ENCODE assay signal across 8 cellular contexts in the genomic region with DNA sequence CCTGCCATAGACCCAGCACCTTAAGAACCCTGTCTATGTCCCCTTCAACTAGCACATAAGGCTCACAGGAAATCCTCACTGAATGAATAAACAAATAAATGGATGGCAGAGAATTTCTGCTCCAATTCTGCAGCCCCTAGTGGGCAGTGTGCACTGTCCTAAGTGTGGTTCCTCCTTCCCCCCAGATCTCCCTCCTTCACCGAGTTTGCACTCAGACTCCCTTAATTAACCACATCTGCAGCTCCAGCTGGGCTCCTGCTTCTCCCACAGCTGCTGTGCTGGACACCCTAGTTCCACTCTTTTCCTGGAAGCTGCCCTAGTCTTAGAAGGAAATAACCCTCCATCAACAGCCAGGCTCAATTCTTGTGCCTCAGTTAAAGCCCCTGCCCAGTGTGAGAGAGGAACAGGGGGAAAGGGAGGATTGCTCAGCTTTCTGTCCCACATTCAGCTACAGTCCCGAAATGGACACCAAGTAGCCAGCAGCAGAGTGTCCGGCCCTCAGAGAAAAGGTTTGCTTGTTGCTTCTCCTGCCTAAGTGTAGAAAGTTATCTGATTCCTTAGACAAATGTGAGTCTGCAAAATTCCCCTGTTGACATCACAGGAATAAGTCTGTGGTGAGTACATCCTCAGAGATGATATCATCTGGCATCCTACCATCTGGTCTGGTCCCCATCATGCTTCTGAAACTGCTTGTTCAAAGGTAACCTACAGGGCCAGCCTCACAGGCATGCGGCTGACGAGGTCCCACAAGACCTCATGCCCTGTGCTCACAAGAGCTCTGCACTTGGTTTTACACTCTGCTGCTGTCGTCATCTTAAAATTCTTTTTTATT. TPM values are rescaled to one million over a fixed set of nuclear protein-coding genes. Genes with fewer than 3 reads are reported as not detected.
DNase-seq lines count a peak whose midpoint lies in the region; ATAC-seq, FAIRE-seq and TF ChIP-seq lines count a peak whose summit lies in the region.

No MANE protein-coding gene starts in this region.

- H3K79me2 ChIP-seq in HepG2 (ENCODE audit: insufficient read depth, low read length) = no peaks in the 10 kb centered on the region

- no peak overlapping the region for H3K4me2 ChIP-seq in HepG2 (ENCODE audit: low read depth, low read length)

- H3K4me1 Mint-ChIP-seq in T-helper 17 cell = peaks cover 11% of the 10 kb centered on the region

- no TSS peak for BruUV-seq in HepG2 (replicated peaks; lab: Mats Ljungman, UMichigan)

- H3K27me3 Mint-ChIP-seq in T-helper 17 cell = peaks cover 7% of the 10 kb centered on the region

- H3K27ac ChIP-seq in HepG2 (ENCODE audit: extremely low read length, insufficient read depth, low read length) = no peak overlapping the region
- no peak overlapping the region for H3K27ac ChIP-seq in right lobe of liver

- no peaks in the 10 kb centered on the region for H3K36me3 ChIP-seq in HepG2 (replicated peaks in 1 of 2; ENCODE audit: control insufficient read depth in 1 of 2, insufficient read depth in 2 of 2, low read length in 2 of 2)
- no peaks in the 10 kb centered on the region for H3K36me3 ChIP-seq in right lobe of liver

- peak; percentile 40; the same call in 1 of the 2 replicates for TF ChIP-seq RAD21 in HepG2 (CRISPR knock-in tag; IDR thresholded peaks at IDR 0.05)

- H3K9ac ChIP-seq in HepG2 (ENCODE audit: insufficient read depth, low read depth, low read length) = no peak overlapping the region

- CTCF ChIA-PET in HepG2 (lab: Yijun Ruan, JAX; ENCODE audit: low intra/inter-chr PET ratio, low total read pairs) = interaction anchor here (0.9 to 1.1 kb wide), 2 partner anchors 19 to 67 kb away, joined by 4 read pairs; no protein-coding TSS in a partner anchor

- peak overlapping the region; percentile 45 for H3K4me3 Mint-ChIP-seq in T-helper 17 cell

- H3K27me3 ChIP-seq in HepG2 (ENCODE audit: control insufficient read depth in 1 of 2, insufficient read depth in 2 of 2, low read length in 2 of 2) = peaks cover 13 to 19% of the 10 kb centered on the region in 2 experiments; a peak in 3 of 5 replicates
- H3K27me3 ChIP-seq in right lobe of liver = no peaks in the 10 kb centered on the region

- in situ Hi-C loops in HepG2 (cut with HindIII; ENCODE audit: extremely low pct_ligation_motif_present, low pct_unique_long_range_greater_than_20kb) = no loop called here

- no peaks in the 10 kb centered on the region for H4K20me1 ChIP-seq in HepG2 (ENCODE audit: insufficient read depth, low read length)

- no peaks in the 10 kb centered on the region for H3K36me3 Mint-ChIP-seq in T-helper 17 cell (ENCODE audit: low read depth)

- H3K4me3 ChIP-seq in HepG2 (replicated peaks in 1 of 3; ENCODE audit: insufficient read depth in 1 of 3, low read depth in 2 of 3, low read length in 3 of 3) (no peak overlapping the region), right lobe of liver (no peak overlapping the region)

- TF ChIP-seq CTCF in HepG2 (CRISPR knock-in tag; IDR thresholded peaks at IDR 0.05) = peak; percentile 57
- peak in 1 of 4 donors; percentile 16 for TF ChIP-seq CTCF in right lobe of liver (IDR thresholded peaks at IDR 0.05)

- 26% methylated on average over 6 of the region's 6 CpGs for WGBS in HepG2 (ENCODE audit: low lambda C conversion rate)
- WGBS in right lobe of liver (ENCODE audit: insufficient coverage, low coverage, low lambda C conversion rate, missing lambda C conversion rate) = 55% methylated on average over 5 of the region's 6 CpGs

- TF ChIP-seq POLR2A in HepG2 (IDR thresholded peaks at IDR 0.05; ENCODE audit: insufficient read depth in 1 of 2, low read depth in 2 of 2, low read length in 2 of 2) = no peak
- no peak for TF ChIP-seq POLR2A in right lobe of liver (IDR thresholded peaks at IDR 0.05)
- TF ChIP-seq POLR2A in erythroblast (IDR thresholded peaks at IDR 0.05; ENCODE audit: low read length) = no peak

- intact Hi-C loops in HepG2 (cut with micrococcal nuclease; ENCODE audit: unreplicated experiment) (loop anchor here (2.0 kb wide), 1 partner anchor 13 kb away; no protein-coding TSS in a partner anchor), right lobe of liver (cut with DNase I) (no loop called here), sciatic nerve (cut with DNase I) (no loop called here)

- H3K4me1 ChIP-seq in HepG2 (ENCODE audit: insufficient read depth, low read length) (peaks cover 52% of the 10 kb centered on the region), right lobe of liver (peaks cover 0 to 8% (median 2%) of the 10 kb centered on the region in 4 donors)

- peak overlapping the region; percentile 91 for H3K27ac Mint-ChIP-seq in T-helper 17 cell

- ATAC-seq in HepG2 (peak; percentile 56), right lobe of liver (no peak), HG03457 (IDR thresholded peaks at IDR 0.05; ENCODE audit: unreplicated experiment) (peak; percentile 40), T-helper 17 cell (peak; percentile 99), sciatic nerve (peak; percentile 91), HG03039 (IDR thresholded peaks at IDR 0.05; ENCODE audit: unreplicated experiment) (no peak)

- H3K9me3 ChIP-seq in HepG2 (ENCODE audit: low read length) = no peaks in the 10 kb centered on the region
- no peaks in the 10 kb centered on the region for H3K9me3 ChIP-seq in right lobe of liver
- no peaks in the 10 kb centered on the region for H3K9me3 ChIP-seq in T-helper 17 cell (ENCODE audit: control insufficient read depth, low read length, poor library complexity, severe bottlenecking)

- TF ChIP-seq EP300 in HepG2 (IDR thresholded peaks at IDR 0.05; ENCODE audit: low read depth in 2 of 2, low read length in 2 of 2) = no peak
- peak; percentile 9; the same call in 1 of the 2 replicates for TF ChIP-seq EP300 in HepG2 (CRISPR knock-in tag; IDR thresholded peaks at IDR 0.05; ENCODE audit: borderline replicate concordance)

- H2AFZ ChIP-seq in HepG2 (ENCODE audit: low read length) = no peak overlapping the region

- POLR2A ChIA-PET in HepG2 (lab: Yijun Ruan, JAX) = interaction anchor here (1.3 kb wide), 1 partner anchor 13 kb away, joined by 4 read pairs; a partner anchor contains a TSS

- DNase-seq in HepG2 (ENCODE audit: low spot score) (no peak), right lobe of liver (no peak), T-helper 17 cell (peak in 2 of 3 donors; percentile 24 to 31), erythroblast (lab: John Stamatoyannopoulos, UW) (peak; percentile 24 to 37), sciatic nerve (ENCODE audit: low spot score) (no peak), activated gamma-delta T cell (lab: John Stamatoyannopoulos, UW) (no peak)

- FAIRE-seq in HepG2 (lab: Jason Lieb, UNC) = peak; percentile 91

RNA-seq across cellular contexts. Expression of a gene that starts 12.3 kb away (rescaled TPM):
- total RNA-seq in HepG2 (2016; rRNA removed; fragmentation: Illumina TruSeq; extraction: Trizol) (not detected in 2 replicates), right lobe of liver (not detected), T-helper 17 cell (not detected), sciatic nerve (not detected)
- not detected in 2 replicates for total RNA-seq in HepG2 (2016; cell fraction: cytosol; rRNA removed; fragmentation: Illumina TruSeq; extraction: Trizol; ENCODE audit: low read depth)
- not detected in 2 replicates for total RNA-seq in HepG2 (2016; cell fraction: insoluble cytoplasmic fraction; rRNA removed; fragmentation: Illumina TruSeq; extraction: Trizol)
- total RNA-seq in HepG2 (2016; cell fraction: membrane; rRNA removed; fragmentation: Illumina TruSeq; extraction: Trizol) = not detected in 2 replicates
- total RNA-seq in HepG2 (2016; cell fraction: nucleus; rRNA removed; fragmentation: Illumina TruSeq; extraction: Trizol) = not detected in 2 replicates
- polyA plus RNA-seq in HepG2 (2011; rRNA removed) = 0.10 and 0.17 TPM in 2 replicates
- 0.11 TPM in 1 of 2 replicates, not detected in the other for polyA plus RNA-seq in HepG2 (2011; cell fraction: cytosol; rRNA removed)
- polyA plus RNA-seq in HepG2 (2011; cell fraction: nucleus; rRNA removed) = not detected in 2 replicates
- polyA plus RNA-seq in HepG2 (2012) = not detected in 2 replicates
- polyA plus RNA-seq in HepG2 (2016; cell fraction: cytosol; fragmentation: Illumina TruSeq; extraction: Trizol; ENCODE audit: low read depth) = not detected in 2 replicates
- polyA plus RNA-seq in HepG2 (2016; cell fraction: insoluble cytoplasmic fraction; fragmentation: Illumina TruSeq; extraction: Trizol; ENCODE audit: low read depth) = not detected in 2 replicates
- not detected in 2 replicates for polyA plus RNA-seq in HepG2 (2016; cell fraction: membrane; fragmentation: Illumina TruSeq; extraction: Trizol; ENCODE audit: low read depth)
- not detected in 2 replicates for polyA plus RNA-seq in HepG2 (2016; cell fraction: nucleus; fragmentation: Illumina TruSeq; extraction: Trizol; ENCODE audit: insufficient read depth, low read depth)
- 0.24 TPM in 1 of 2 replicates, not detected in the other for polyA minus RNA-seq in HepG2 (2011; rRNA and poly(A)+ RNA removed; ENCODE audit: low replicate concordance)
- polyA minus RNA-seq in HepG2 (2011; cell fraction: cytosol; rRNA and poly(A)+ RNA removed) = not detected in 2 replicates
- polyA minus RNA-seq in HepG2 (2011; cell fraction: nucleus; rRNA and poly(A)+ RNA removed) = not detected in 2 replicates

RNA-seq across cellular contexts. Expression of a gene that starts 12.4 kb away (rescaled TPM):
- 125 and 181 TPM in 2 replicates for total RNA-seq in HepG2 (2016; rRNA removed; fragmentation: Illumina TruSeq; extraction: Trizol)
- 52.8 and 58.2 TPM in 2 replicates for total RNA-seq in HepG2 (2016; cell fraction: cytosol; rRNA removed; fragmentation: Illumina TruSeq; extraction: Trizol; ENCODE audit: low read depth)
- total RNA-seq in HepG2 (2016; cell fraction: insoluble cytoplasmic fraction; rRNA removed; fragmentation: Illumina TruSeq; extraction: Trizol) = 110 and 214 TPM in 2 replicates
- 136 and 143 TPM in 2 replicates for total RNA-seq in HepG2 (2016; cell fraction: membrane; rRNA removed; fragmentation: Illumina TruSeq; extraction: Trizol)
- 112 and 134 TPM in 2 replicates for total RNA-seq in HepG2 (2016; cell fraction: nucleus; rRNA removed; fragmentation: Illumina TruSeq; extraction: Trizol)
- polyA plus RNA-seq in HepG2 (2011; rRNA removed) = 384 and 546 TPM in 2 replicates
- polyA plus RNA-seq in HepG2 (2011; cell fraction: cytosol; rRNA removed) = 330 and 331 TPM in 2 replicates
- polyA plus RNA-seq in HepG2 (2011; cell fraction: nucleus; rRNA removed) = 319 and 431 TPM in 2 replicates
- polyA plus RNA-seq in HepG2 (2012) = 176 and 292 TPM in 2 replicates
- polyA plus RNA-seq in HepG2 (2016; cell fraction: cytosol; fragmentation: Illumina TruSeq; extraction: Trizol; ENCODE audit: low read depth) = 35.1 and 42.1 TPM in 2 replicates
- 81.8 and 96.3 TPM in 2 replicates for polyA plus RNA-seq in HepG2 (2016; cell fraction: insoluble cytoplasmic fraction; fragmentation: Illumina TruSeq; extraction: Trizol; ENCODE audit: low read depth)
- polyA plus RNA-seq in HepG2 (2016; cell fraction: membrane; fragmentation: Illumina TruSeq; extraction: Trizol; ENCODE audit: low read depth) = 72.9 and 81.6 TPM in 2 replicates
- 169 and 170 TPM in 2 replicates for polyA plus RNA-seq in HepG2 (2016; cell fraction: nucleus; fragmentation: Illumina TruSeq; extraction: Trizol; ENCODE audit: insufficient read depth, low read depth)
- 76.0 and 1,167 TPM in 2 replicates for polyA minus RNA-seq in HepG2 (2011; rRNA and poly(A)+ RNA removed; ENCODE audit: low replicate concordance)
- 115 and 192 TPM in 2 replicates for polyA minus RNA-seq in HepG2 (2011; cell fraction: cytosol; rRNA and poly(A)+ RNA removed)
- 79.2 and 94.6 TPM in 2 replicates for polyA minus RNA-seq in HepG2 (2011; cell fraction: nucleus; rRNA and poly(A)+ RNA removed)
- total RNA-seq in right lobe of liver = 100 to 1,000 TPM; 105 to 174 (median 128) TPM
- total RNA-seq in T-helper 17 cell = 10 to 100 TPM; 76.0 to 88.9 TPM
- 39.1 TPM for total RNA-seq in sciatic nerve

RNA-seq across cellular contexts. Expression of a gene that starts 21.4 kb away (rescaled TPM):
- total RNA-seq in HepG2 (2016; rRNA removed; fragmentation: Illumina TruSeq; extraction: Trizol) (0.70 and 3.3 TPM in 2 replicates), right lobe of liver (10 to 100 TPM in 3 of 6 experiments, 1 to 10 TPM in 3; 4.7 to 40.8 (median 18.8) TPM), T-helper 17 cell (10 to 100 TPM; 17.2 to 28.6 TPM), sciatic nerve (15.2 TPM)
- 0.44 and 0.51 TPM in 2 replicates for total RNA-seq in HepG2 (2016; cell fraction: cytosol; rRNA removed; fragmentation: Illumina TruSeq; extraction: Trizol; ENCODE audit: low read depth)
- total RNA-seq in HepG2 (2016; cell fraction: insoluble cytoplasmic fraction; rRNA removed; fragmentation: Illumina TruSeq; extraction: Trizol) = 0.76 and 2.9 TPM in 2 replicates
- total RNA-seq in HepG2 (2016; cell fraction: membrane; rRNA removed; fragmentation: Illumina TruSeq; extraction: Trizol) = 0.31 and 0.62 TPM in 2 replicates
- total RNA-seq in HepG2 (2016; cell fraction: nucleus; rRNA removed; fragmentation: Illumina TruSeq; extraction: Trizol) = 8.3 and 9.3 TPM in 2 replicates
- polyA plus RNA-seq in HepG2 (2011; rRNA removed) = 30.4 and 39.4 TPM in 2 replicates
- 3.7 and 4.3 TPM in 2 replicates for polyA plus RNA-seq in HepG2 (2011; cell fraction: cytosol; rRNA removed)
- 140 and 180 TPM in 2 replicates for polyA plus RNA-seq in HepG2 (2011; cell fraction: nucleus; rRNA removed)
- polyA plus RNA-seq in HepG2 (2012) = 36.5 and 54.8 TPM in 2 replicates
- polyA plus RNA-seq in HepG2 (2016; cell fraction: cytosol; fragmentation: Illumina TruSeq; extraction: Trizol; ENCODE audit: low read depth) = 0.33 and 0.52 TPM in 2 replicates
- polyA plus RNA-seq in HepG2 (2016; cell fraction: insoluble cytoplasmic fraction; fragmentation: Illumina TruSeq; extraction: Trizol; ENCODE audit: low read depth) = 0.73 and 1.2 TPM in 2 replicates
- polyA plus RNA-seq in HepG2 (2016; cell fraction: membrane; fragmentation: Illumina TruSeq; extraction: Trizol; ENCODE audit: low read depth) = 0.26 and 0.35 TPM in 2 replicates
- polyA plus RNA-seq in HepG2 (2016; cell fraction: nucleus; fragmentation: Illumina TruSeq; extraction: Trizol; ENCODE audit: insufficient read depth, low read depth) = 21.8 and 24.9 TPM in 2 replicates
- polyA minus RNA-seq in HepG2 (2011; rRNA and poly(A)+ RNA removed; ENCODE audit: low replicate concordance) = 4.9 and 23.3 TPM in 2 replicates
- 1.1 and 1.5 TPM in 2 replicates for polyA minus RNA-seq in HepG2 (2011; cell fraction: cytosol; rRNA and poly(A)+ RNA removed)
- polyA minus RNA-seq in HepG2 (2011; cell fraction: nucleus; rRNA and poly(A)+ RNA removed) = 42.0 and 56.2 TPM in 2 replicates

RNA-seq across cellular contexts. Expression of a gene that starts 23.0 kb away (rescaled TPM):
- not detected in 2 replicates for total RNA-seq in HepG2 (2016; rRNA removed; fragmentation: Illumina TruSeq; extraction: Trizol)
- total RNA-seq in HepG2 (2016; cell fraction: cytosol; rRNA removed; fragmentation: Illumina TruSeq; extraction: Trizol; ENCODE audit: low read depth) = not detected in 2 replicates
- total RNA-seq in HepG2 (2016; cell fraction: insoluble cytoplasmic fraction; rRNA removed; fragmentation: Illumina TruSeq; extraction: Trizol) = not detected in 2 replicates
- total RNA-seq in HepG2 (2016; cell fraction: membrane; rRNA removed; fragmentation: Illumina TruSeq; extraction: Trizol) = not detected in 2 replicates
- total RNA-seq in HepG2 (2016; cell fraction: nucleus; rRNA removed; fragmentation: Illumina TruSeq; extraction: Trizol) = not detected in 2 replicates
- 0.07 TPM in 1 of 2 replicates, not detected in the other for polyA plus RNA-seq in HepG2 (2011; rRNA removed)
- 0.08 TPM in 1 of 2 replicates, not detected in the other for polyA plus RNA-seq in HepG2 (2011; cell fraction: cytosol; rRNA removed)
- polyA plus RNA-seq in HepG2 (2011; cell fraction: nucleus; rRNA removed) = not detected in 2 replicates
- polyA plus RNA-seq in HepG2 (2012) = not detected in 2 replicates
- not detected in 2 replicates for polyA plus RNA-seq in HepG2 (2016; cell fraction: cytosol; fragmentation: Illumina TruSeq; extraction: Trizol; ENCODE audit: low read depth)
- polyA plus RNA-seq in HepG2 (2016; cell fraction: insoluble cytoplasmic fraction; fragmentation: Illumina TruSeq; extraction: Trizol; ENCODE audit: low read depth) = not detected in 2 replicates
- not detected in 2 replicates for polyA plus RNA-seq in HepG2 (2016; cell fraction: membrane; fragmentation: Illumina TruSeq; extraction: Trizol; ENCODE audit: low read depth)
- not detected in 2 replicates for polyA plus RNA-seq in HepG2 (2016; cell fraction: nucleus; fragmentation: Illumina TruSeq; extraction: Trizol; ENCODE audit: insufficient read depth, low read depth)
- not detected in 2 replicates for polyA minus RNA-seq in HepG2 (2011; rRNA and poly(A)+ RNA removed; ENCODE audit: low replicate concordance)
- polyA minus RNA-seq in HepG2 (2011; cell fraction: cytosol; rRNA and poly(A)+ RNA removed) = not detected in 2 replicates
- not detected in 2 replicates for polyA minus RNA-seq in HepG2 (2011; cell fraction: nucleus; rRNA and poly(A)+ RNA removed)
- under 1 TPM in 2 of 6 experiments, not detected in 4; 0.42 to 0.99 TPM for total RNA-seq in right lobe of liver
- under 1 TPM in 1 of 2 donors, not detected in 1; 0.26 TPM for total RNA-seq in T-helper 17 cell
- 1.5 TPM for total RNA-seq in sciatic nerve

RNA-seq across cellular contexts. Expression of a gene that starts 40.8 kb away (rescaled TPM):
- total RNA-seq in HepG2 (2016; rRNA removed; fragmentation: Illumina TruSeq; extraction: Trizol) (114 and 146 TPM in 2 replicates), right lobe of liver (10 to 100 TPM; 58.3 to 85.3 (median 67.4) TPM), T-helper 17 cell (10 to 100 TPM; 51.8 to 63.9 TPM), sciatic nerve (68.7 TPM)
- 19.9 and 20.3 TPM in 2 replicates for total RNA-seq in HepG2 (2016; cell fraction: cytosol; rRNA removed; fragmentation: Illumina TruSeq; extraction: Trizol; ENCODE audit: low read depth)
- total RNA-seq in HepG2 (2016; cell fraction: insoluble cytoplasmic fraction; rRNA removed; fragmentation: Illumina TruSeq; extraction: Trizol) = 99.4 and 154 TPM in 2 replicates
- 37.5 and 39.8 TPM in 2 replicates for total RNA-seq in HepG2 (2016; cell fraction: membrane; rRNA removed; fragmentation: Illumina TruSeq; extraction: Trizol)
- total RNA-seq in HepG2 (2016; cell fraction: nucleus; rRNA removed; fragmentation: Illumina TruSeq; extraction: Trizol) = 88.8 and 102 TPM in 2 replicates
- polyA plus RNA-seq in HepG2 (2011; rRNA removed) = 97.4 and 118 TPM in 2 replicates
- polyA plus RNA-seq in HepG2 (2011; cell fraction: cytosol; rRNA removed) = 82.0 and 93.0 TPM in 2 replicates
- polyA plus RNA-seq in HepG2 (2011; cell fraction: nucleus; rRNA removed) = 117 and 120 TPM in 2 replicates
- 97.2 and 131 TPM in 2 replicates for polyA plus RNA-seq in HepG2 (2012)
- polyA plus RNA-seq in HepG2 (2016; cell fraction: cytosol; fragmentation: Illumina TruSeq; extraction: Trizol; ENCODE audit: low read depth) = 14.5 and 14.8 TPM in 2 replicates
- polyA plus RNA-seq in HepG2 (2016; cell fraction: insoluble cytoplasmic fraction; fragmentation: Illumina TruSeq; extraction: Trizol; ENCODE audit: low read depth) = 110 and 126 TPM in 2 replicates
- 20.5 and 22.5 TPM in 2 replicates for polyA plus RNA-seq in HepG2 (2016; cell fraction: membrane; fragmentation: Illumina TruSeq; extraction: Trizol; ENCODE audit: low read depth)
- 160 and 165 TPM in 2 replicates for polyA plus RNA-seq in HepG2 (2016; cell fraction: nucleus; fragmentation: Illumina TruSeq; extraction: Trizol; ENCODE audit: insufficient read depth, low read depth)
- polyA minus RNA-seq in HepG2 (2011; rRNA and poly(A)+ RNA removed; ENCODE audit: low replicate concordance) = 151 and 161 TPM in 2 replicates
- 49.5 and 51.3 TPM in 2 replicates for polyA minus RNA-seq in HepG2 (2011; cell fraction: cytosol; rRNA and poly(A)+ RNA removed)
- polyA minus RNA-seq in HepG2 (2011; cell fraction: nucleus; rRNA and poly(A)+ RNA removed) = 34.4 and 36.3 TPM in 2 replicates

Comparison
In these comparisons a context has a peak if more than half of its experiments do, and no peak if none do; other contexts are left out.
1. ATAC-seq: peak in HepG2 (single experiment), HG03457 (single experiment), T-helper 17 cell (single experiment) and sciatic nerve (single experiment); none in right lobe of liver (0 of 4) and HG03039 (single experiment).
2. DNase-seq: peak in T-helper 17 cell (2 of 3) and erythroblast (2 of 2); none in HepG2 (single experiment), right lobe of liver (0 of 3), sciatic nerve (single experiment) and activated gamma-delta T cell (single experiment).